In genomic region chr4:56298210-56298609, GRCh38 we compare ENCODE assay signal across 26 cellular contexts.
"Had no signal": no experiment of that assay in that cellular context is flagged by ENCODE, and none has a peak within 500 bp of the region (broad histone marks: within the 10 kb centered on the region; RNA-seq: fewer than 3 reads in every experiment).

No MANE protein-coding gene starts in this region.

- H3K9me3 Mint-ChIP-seq: dendritic cell treated with granulocyte-macrophage colony-stimulating factor and Interleukin-4, amounts not matched to agents 40 ng/mL and 50 ng/mL, for 4 days; immature natural killer cell; naive B cell; natural killer cell treated with Interleukin-12 subunit alpha and Interleukin-12 subunit beta and Interleukin-15 and Interleukin-18, amount 100 ng/mL, for 72 hours; neural crest cell; stimulated activated naive B cell treated with anti-CD40 and anti-IgM and Interleukin-4, amounts not matched to agents 10 μg/mL and 1 μg/mL and 100 μg/mL, for 72 hours; stimulated activated naive CD8-positive, alpha-beta T cell treated with anti-CD3 and anti-CD28 coated beads, Interleukin-15, Interleukin-2, amounts not matched to agents 100 ng/mL and 50 ng/mL, for 24 hours had no signal

- H3K4me3 Mint-ChIP-seq: dendritic cell treated with granulocyte-macrophage colony-stimulating factor and Interleukin-4, amounts not matched to agents 40 ng/mL and 50 ng/mL, for 4 days; endodermal cell; immature natural killer cell; naive B cell; natural killer cell treated with Interleukin-12 subunit alpha and Interleukin-12 subunit beta and Interleukin-15 and Interleukin-18, amount 100 ng/mL, for 72 hours; neural crest cell; stimulated activated naive B cell treated with anti-CD40 and anti-IgM and Interleukin-4, amounts not matched to agents 10 μg/mL and 1 μg/mL and 100 μg/mL, for 72 hours; stimulated activated naive CD8-positive, alpha-beta T cell treated with anti-CD3 and anti-CD28 coated beads, Interleukin-15, Interleukin-2, amounts not matched to agents 100 ng/mL and 50 ng/mL, for 24 hours had no signal

- H3K36me3 ChIP-seq: esophagus muscularis mucosa, gastroesophageal sphincter, heart right ventricle, lower lobe of right lung, sigmoid colon, spleen, thoracic aorta, tibial nerve, upper lobe of right lung, uterus had no signal

- H3K27me3 Mint-ChIP-seq: dendritic cell treated with granulocyte-macrophage colony-stimulating factor and Interleukin-4, amounts not matched to agents 40 ng/mL and 50 ng/mL, for 4 days; naive B cell; natural killer cell treated with Interleukin-12 subunit alpha and Interleukin-12 subunit beta and Interleukin-15 and Interleukin-18, amount 100 ng/mL, for 72 hours; stimulated activated naive B cell treated with anti-CD40 and anti-IgM and Interleukin-4, amounts not matched to agents 10 μg/mL and 1 μg/mL and 100 μg/mL, for 72 hours had no signal

- H3K36me3 Mint-ChIP-seq: immature natural killer cell; naive B cell; natural killer cell treated with Interleukin-12 subunit alpha and Interleukin-12 subunit beta and Interleukin-15 and Interleukin-18, amount 100 ng/mL, for 72 hours; stimulated activated naive B cell treated with anti-CD40 and anti-IgM and Interleukin-4, amounts not matched to agents 10 μg/mL and 1 μg/mL and 100 μg/mL, for 72 hours had no signal

- H3K27ac Mint-ChIP-seq: dendritic cell treated with granulocyte-macrophage colony-stimulating factor and Interleukin-4, amounts not matched to agents 40 ng/mL and 50 ng/mL, for 4 days; endodermal cell; immature natural killer cell; naive B cell; natural killer cell treated with Interleukin-12 subunit alpha and Interleukin-12 subunit beta and Interleukin-15 and Interleukin-18, amount 100 ng/mL, for 72 hours; stimulated activated naive B cell treated with anti-CD40 and anti-IgM and Interleukin-4, amounts not matched to agents 10 μg/mL and 1 μg/mL and 100 μg/mL, for 72 hours; stimulated activated naive CD8-positive, alpha-beta T cell treated with anti-CD3 and anti-CD28 coated beads, Interleukin-15, Interleukin-2, amounts not matched to agents 100 ng/mL and 50 ng/mL, for 24 hours had no signal

- H3K9me3 ChIP-seq: esophagus muscularis mucosa, gastroesophageal sphincter, lower lobe of right lung, psoas muscle, sigmoid colon, spleen, thoracic aorta, tibial nerve, upper lobe of right lung, uterus had no signal

- H3K4me1 ChIP-seq: foreskin keratinocyte, psoas muscle, upper lobe of right lung, uterus had no signal

- H3K27me3 ChIP-seq: esophagus muscularis mucosa, gastroesophageal sphincter, sigmoid colon, spleen, tibial nerve, upper lobe of right lung, uterus had no signal

- DNase-seq: effector CD8-positive, alpha-beta T cell; endodermal cell; foreskin keratinocyte; heart right ventricle; hypothalamus; immature natural killer cell; islet precursor cell; kidney glomerular epithelial cell; left ventricle myocardium superior; lower lobe of right lung; naive B cell; psoas muscle; right cardiac atrium; sigmoid colon; spleen; stimulated activated naive B cell treated with anti-CD40 and anti-IgM and Interleukin-4, amounts not matched to agents 10 μg/mL and 1 μg/mL and 100 μg/mL, for 72 hours; upper lobe of right lung; uterus had no signal

- H3K4me3 ChIP-seq: esophagus muscularis mucosa, gastroesophageal sphincter, heart right ventricle, lower lobe of right lung, psoas muscle, sigmoid colon, spleen, thoracic aorta, tibial nerve, upper lobe of right lung, uterus had no signal

- ATAC-seq: foreskin keratinocyte; gastroesophageal sphincter; heart right ventricle; left ventricle myocardium superior; lower lobe of right lung; natural killer cell treated with Interleukin-12 subunit alpha and Interleukin-12 subunit beta and Interleukin-15 and Interleukin-18, amount 100 ng/mL, for 72 hours; psoas muscle; right cardiac atrium; stimulated activated naive B cell treated with anti-CD40 and anti-IgM and Interleukin-4, amounts not matched to agents 10 μg/mL and 1 μg/mL and 100 μg/mL, for 72 hours; upper lobe of right lung had no signal

- H3K27ac ChIP-seq: esophagus muscularis mucosa, foreskin keratinocyte, gastroesophageal sphincter, heart right ventricle, lower lobe of right lung, psoas muscle, sigmoid colon, spleen, thoracic aorta, tibial nerve, upper lobe of right lung, uterus had no signal
